1 cellular context compared by ENCODE assay signal in the genomic region with DNA sequence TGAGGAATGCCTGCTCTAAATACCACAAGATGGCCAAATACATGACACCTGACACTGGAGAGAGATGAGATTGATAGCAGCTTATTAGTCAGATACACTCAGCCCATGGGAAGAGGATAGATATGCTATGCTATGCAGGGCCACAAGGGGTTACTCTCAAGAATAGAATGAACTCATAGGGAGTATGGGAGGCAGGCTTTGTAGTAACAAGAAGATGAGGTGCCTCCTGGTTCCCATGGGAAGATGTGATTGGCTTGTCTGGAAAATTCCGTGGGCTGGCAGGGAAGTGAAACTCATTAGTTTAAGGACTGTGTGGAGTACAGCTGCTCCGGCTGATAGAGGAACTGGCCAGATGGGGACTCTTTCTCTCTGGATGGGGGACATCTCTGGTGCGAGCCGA.
TF ChIP-seq lines count a peak whose summit lies in the region.

No MANE protein-coding gene starts in this region.

TF ChIP-seq in H1, 55 proteins besides CTCF, POLR2A, EP300 and RAD21:
- 0 out of 2 replicates have a peak, but pooled peaks have one; percentile 23 for TF ChIP-seq SP1 (IDR thresholded peaks at IDR 0.05; ENCODE audit: low read depth, low read length)
- TF ChIP-seq FOSL1 (IDR thresholded peaks at IDR 0.05; ENCODE audit: insufficient read depth, low read depth, low read length), result no peak
- no peak for TF ChIP-seq RXRA (IDR thresholded peaks at IDR 0.05; ENCODE audit: insufficient read depth, low read depth, low read length)
